Comparison of ENCODE assay signal across 32 cellular contexts in genomic region chr2:173374634-173375033, GRCh38.
"Had no signal": no experiment of that assay in that cellular context is flagged by ENCODE, and none has a peak within 500 bp of the region (broad histone marks: within the 10 kb centered on the region; RNA-seq: fewer than 3 reads in every experiment).

No MANE protein-coding gene starts in this region.

- H3K27me3 Mint-ChIP-seq: activated B cell treated with CpG ODN at 0.5 μM for 24 hours; activated CD4-positive, alpha-beta memory T cell treated with anti-CD3 and anti-CD28 coated beads, Interleukin-2, amount 10 ng/mL, durations not matched to agents 7 days and 5 days; activated CD4-positive, alpha-beta T cell treated with anti-CD3 and anti-CD28 coated beads, Interleukin-2, amount 10 ng/mL, durations not matched to agents 7 days and 5 days; activated naive CD4-positive, alpha-beta T cell treated with anti-CD3 and anti-CD28 coated beads, Interleukin-2, amount 50 U/mL, for 24 hours; effector memory CD8-positive, alpha-beta T cell; T-helper 17 cell had no signal

- H3K4me3 Mint-ChIP-seq: activated B cell treated with CpG ODN at 0.5 μM for 24 hours; activated CD4-positive, alpha-beta memory T cell treated with anti-CD3 and anti-CD28 coated beads, Interleukin-2, amount 10 ng/mL, durations not matched to agents 7 days and 5 days; activated CD4-positive, alpha-beta T cell treated with anti-CD3 and anti-CD28 coated beads, Interleukin-2, amount 10 ng/mL, durations not matched to agents 7 days and 5 days; activated naive CD4-positive, alpha-beta T cell treated with anti-CD3 and anti-CD28 coated beads for 36 hours; activated naive CD4-positive, alpha-beta T cell treated with anti-CD3 and anti-CD28 coated beads, Interleukin-2, amount 50 U/mL, for 24 hours; activated T-cell treated with anti-CD3 and anti-CD28 coated beads, Interleukin-2, amount 50 U/mL, for 4 hours; activated T-helper 1 cell treated with anti-CD3 and anti-CD28 coated beads, Interleukin-12 subunit alpha, Interleukin-12 subunit beta, Interleukin-2, Interleukin-4 antibody, amounts not matched to agents 30 ng/mL and 10 ng/mL and 1 ng/mL, durations not matched to agents 14 hours and 24 hours and 36 hours; effector memory CD8-positive, alpha-beta T cell; T-helper 17 cell; T-helper 2 cell treated with Interferon-gamma antibody and Interleukin-4, amounts not matched to agents 5 μg/mL and 100 μg/mL, for 36 hours had no signal

- H3K4me1 ChIP-seq: adrenal gland, body of pancreas, esophagus squamous epithelium, gastroesophageal sphincter had no signal

- ATAC-seq: activated CD4-positive, CD25-positive, alpha-beta regulatory T cell treated with anti-CD3 and anti-CD28 coated beads, Interleukin-2, amount 50 U/mL, for 24 hours; activated T-cell treated with anti-CD3 and anti-CD28 coated beads, Interleukin-2, amount 50 U/mL, for 4 hours; body of pancreas; effector memory CD8-positive, alpha-beta T cell; gastroesophageal sphincter; heart right ventricle; T-helper 17 cell had no signal

- H3K4me1 Mint-ChIP-seq: activated naive CD4-positive, alpha-beta T cell treated with anti-CD3 and anti-CD28 coated beads, Interleukin-2, amount 50 U/mL, for 24 hours had no signal

- H3K4me3 ChIP-seq: adrenal gland, body of pancreas, esophagus squamous epithelium, gastroesophageal sphincter, heart right ventricle, hepatocyte had no signal

- H3K9me3 ChIP-seq: adrenal gland, body of pancreas, esophagus squamous epithelium, gastroesophageal sphincter, heart right ventricle had no signal

- H3K27me3 ChIP-seq: adrenal gland, body of pancreas, esophagus squamous epithelium, gastroesophageal sphincter, hepatocyte had no signal

- H3K36me3 Mint-ChIP-seq: activated naive CD4-positive, alpha-beta T cell treated with anti-CD3 and anti-CD28 coated beads, Interleukin-2, amount 50 U/mL, for 24 hours had no signal

- H3K27ac ChIP-seq: adrenal gland, body of pancreas, epithelial cell of prostate, esophagus squamous epithelium, gastroesophageal sphincter, heart right ventricle, hepatocyte, WERI-Rb-1 had no signal

- H3K27ac Mint-ChIP-seq: activated B cell treated with CpG ODN at 0.5 μM for 24 hours; activated CD4-positive, alpha-beta memory T cell treated with anti-CD3 and anti-CD28 coated beads, Interleukin-2, amount 10 ng/mL, durations not matched to agents 7 days and 5 days; activated CD4-positive, alpha-beta T cell treated with anti-CD3 and anti-CD28 coated beads, Interleukin-2, amount 10 ng/mL, durations not matched to agents 7 days and 5 days; activated naive CD4-positive, alpha-beta T cell treated with anti-CD3 and anti-CD28 coated beads for 36 hours; activated naive CD4-positive, alpha-beta T cell treated with anti-CD3 and anti-CD28 coated beads, Interleukin-2, amount 50 U/mL, for 24 hours; activated T-helper 1 cell treated with anti-CD3 and anti-CD28 coated beads, Interleukin-12 subunit alpha, Interleukin-12 subunit beta, Interleukin-2, Interleukin-4 antibody, amounts not matched to agents 30 ng/mL and 10 ng/mL and 1 ng/mL, durations not matched to agents 14 hours and 24 hours and 36 hours; effector memory CD8-positive, alpha-beta T cell; T-helper 17 cell; T-helper 2 cell treated with Interferon-gamma antibody and Interleukin-4, amounts not matched to agents 5 μg/mL and 100 μg/mL, for 36 hours had no signal

- DNase-seq: activated B cell treated with CpG ODN at 0.5 μM for 24 hours; activated CD4-positive, alpha-beta memory T cell treated with anti-CD3 and anti-CD28 coated beads, Interleukin-2, amount 10 ng/mL, durations not matched to agents 7 days and 5 days; activated CD4-positive, alpha-beta T cell treated with anti-CD3 and anti-CD28 coated beads, Interleukin-2, amount 10 ng/mL, durations not matched to agents 7 days and 5 days; activated CD4-positive, alpha-beta T cell treated with anti-CD3 and anti-CD28 coated beads, Interleukin-2, amount 50 U/mL, for 4 hours; activated CD8-positive, alpha-beta memory T cell treated with anti-CD3 and anti-CD28 coated beads, Interleukin-2, amount 50 U/mL, for 48 hours; activated effector memory CD4-positive, alpha-beta T cell treated with Interleukin-2 at 50 U/mL for 16 hours; activated gamma-delta T cell treated with Interleukin-2 at 50 U/mL for 16 hours; activated naive CD4-positive, alpha-beta T cell treated with anti-CD3 and anti-CD28 coated beads for 36 hours; activated T-cell treated with anti-CD3 and anti-CD28 coated beads, Interleukin-2, amount 50 U/mL, for 4 hours; adrenal gland; amygdala; aorta; body of pancreas; caudate nucleus; cortex of kidney; dermis blood vessel endothelial cell; effector CD4-positive, alpha-beta T cell; effector memory CD8-positive, alpha-beta T cell; esophagus squamous epithelium; foreskin melanocyte; heart right ventricle; T-helper 1 cell; T-helper 17 cell; T1000; WERI-Rb-1 had no signal

- H3K9me3 Mint-ChIP-seq: activated B cell treated with CpG ODN at 0.5 μM for 24 hours; activated CD4-positive, alpha-beta memory T cell treated with anti-CD3 and anti-CD28 coated beads, Interleukin-2, amount 10 ng/mL, durations not matched to agents 7 days and 5 days; activated CD4-positive, alpha-beta T cell treated with anti-CD3 and anti-CD28 coated beads, Interleukin-2, amount 10 ng/mL, durations not matched to agents 7 days and 5 days; activated naive CD4-positive, alpha-beta T cell treated with anti-CD3 and anti-CD28 coated beads for 36 hours; activated naive CD4-positive, alpha-beta T cell treated with anti-CD3 and anti-CD28 coated beads, Interleukin-2, amount 50 U/mL, for 24 hours; activated T-cell treated with anti-CD3 and anti-CD28 coated beads, Interleukin-2, amount 50 U/mL, for 4 hours; activated T-helper 1 cell treated with anti-CD3 and anti-CD28 coated beads, Interleukin-12 subunit alpha, Interleukin-12 subunit beta, Interleukin-2, Interleukin-4 antibody, amounts not matched to agents 30 ng/mL and 10 ng/mL and 1 ng/mL, durations not matched to agents 14 hours and 24 hours and 36 hours; effector memory CD8-positive, alpha-beta T cell; T-helper 2 cell treated with Interferon-gamma antibody and Interleukin-4, amounts not matched to agents 5 μg/mL and 100 μg/mL, for 36 hours had no signal

- H3K36me3 ChIP-seq: adrenal gland, esophagus squamous epithelium, gastroesophageal sphincter, heart right ventricle had no signal
